8 cellular contexts compared by ENCODE assay signal in genomic region chr20:1844723-1845523, GRCh38. TPM values are rescaled to one million over a fixed set of nuclear protein-coding genes. Genes with fewer than 3 reads are reported as not detected.
A peak's percentile ranks its signal among the peaks of the same experiment; 100 is the strongest.
DNase-seq lines count a peak whose midpoint lies in the region; ATAC-seq and TF ChIP-seq lines count a peak whose summit lies in the region.

No MANE protein-coding gene starts in this region.

- H3K27me3 Mint-ChIP-seq in activated naive CD8-positive, alpha-beta T cell treated with anti-CD3 and anti-CD28 coated beads, Interleukin-2, amount 50 U/mL, for 24 hours, result peaks cover 11% of the 10 kb centered on the region
- H3K27me3 Mint-ChIP-seq in osteocyte (ENCODE audit: unreplicated experiment), result peaks cover 13% of the 10 kb centered on the region

- no peaks in the 10 kb centered on the region for H3K36me3 Mint-ChIP-seq in activated naive CD8-positive, alpha-beta T cell treated with anti-CD3 and anti-CD28 coated beads, Interleukin-2, amount 50 U/mL, for 24 hours (ENCODE audit: low read depth)
- no peaks in the 10 kb centered on the region for H3K36me3 Mint-ChIP-seq in osteocyte (ENCODE audit: unreplicated experiment)

- H3K4me1 Mint-ChIP-seq in activated naive CD8-positive, alpha-beta T cell treated with anti-CD3 and anti-CD28 coated beads, Interleukin-2, amount 50 U/mL, for 24 hours, result peaks cover 26% of the 10 kb centered on the region
- H3K4me1 Mint-ChIP-seq in osteocyte (ENCODE audit: unreplicated experiment), result peaks cover 4% of the 10 kb centered on the region

- H3K27ac Mint-ChIP-seq in activated naive CD8-positive, alpha-beta T cell treated with anti-CD3 and anti-CD28 coated beads, Interleukin-2, amount 50 U/mL, for 24 hours, result peak overlapping the region; percentile 24
- H3K27ac Mint-ChIP-seq in osteocyte (ENCODE audit: unreplicated experiment), result no peak overlapping the region

- H3K27me3 ChIP-seq in mucosa of rectum (ENCODE audit: control insufficient read depth in 2 of 2, insufficient read depth in 2 of 2, low read length in 2 of 2), result no peaks in the 10 kb centered on the region

- no peaks in the 10 kb centered on the region for H3K9me3 ChIP-seq in mucosa of rectum (ENCODE audit: control insufficient read depth in 2 of 2, low read length in 2 of 2)

- H3K4me3 ChIP-seq in mucosa of rectum (ENCODE audit: low read length in 2 of 2), result no peak overlapping the region

- H3K9ac ChIP-seq in mucosa of rectum (ENCODE audit: low read depth in 1 of 2, low read length in 2 of 2), result peak overlapping the region in 1 of 2 donors; percentile 5

- no peak for TF ChIP-seq CTCF in osteocyte (IDR thresholded peaks at IDR 0.05)

- peaks cover 5% of the 10 kb centered on the region for H3K9me3 Mint-ChIP-seq in activated naive CD8-positive, alpha-beta T cell treated with anti-CD3 and anti-CD28 coated beads, Interleukin-2, amount 50 U/mL, for 24 hours
- peaks cover 4% of the 10 kb centered on the region for H3K9me3 Mint-ChIP-seq in osteocyte (ENCODE audit: unreplicated experiment)

- H3K36me3 ChIP-seq in mucosa of rectum (ENCODE audit: control insufficient read depth in 2 of 2, insufficient read depth in 2 of 2, low read length in 2 of 2), result no peaks in the 10 kb centered on the region

- DNase-seq in Daoy (ENCODE audit: low read depth) (peak; percentile 21), kidney tubule cell (ENCODE audit: low spot score) (no peak), osteocyte (ENCODE audit: extremely low spot score, unreplicated experiment) (no peak)
- DNase-seq in activated naive CD8-positive, alpha-beta T cell treated with anti-CD3 and anti-CD28 coated beads, Interleukin-2, amount 50 U/mL, for 24 hours, result peak; percentile 56
- no peak for DNase-seq in effector CD8-positive, alpha-beta T cell (lab: John Stamatoyannopoulos, UW)

- peaks cover 0 to 4% of the 10 kb centered on the region in 2 donors for H3K4me1 ChIP-seq in mucosa of rectum (ENCODE audit: control insufficient read depth in 2 of 2, insufficient read depth in 2 of 2, low read length in 2 of 2)

- H3K27ac ChIP-seq in mucosa of rectum (ENCODE audit: low read depth in 2 of 2, low read length in 2 of 2), result peak overlapping the region; percentile 20 to 25

- peak; percentile 97 for ATAC-seq in GM19463 (IDR thresholded peaks at IDR 0.05; ENCODE audit: unreplicated experiment)
- peak; percentile 92 for ATAC-seq in HG03520 (IDR thresholded peaks at IDR 0.05; ENCODE audit: unreplicated experiment)
- peak; percentile 88 for ATAC-seq in activated naive CD8-positive, alpha-beta T cell treated with anti-CD3 and anti-CD28 coated beads, Interleukin-2, amount 50 U/mL, for 24 hours

- H3K4me3 Mint-ChIP-seq in activated naive CD8-positive, alpha-beta T cell treated with anti-CD3 and anti-CD28 coated beads, Interleukin-2, amount 50 U/mL, for 24 hours, result no peak overlapping the region
- H3K4me3 Mint-ChIP-seq in osteocyte (ENCODE audit: unreplicated experiment), result no peak overlapping the region

RNA-seq across cellular contexts. Expression of gene SIRPA, which starts 50.3 kb away (rescaled TPM):
- 7.2 and 11.5 TPM in 2 replicates for total RNA-seq in Daoy (2014; rRNA removed; shearing (Covaris generic))
- total RNA-seq in osteocyte, result 12.4 and 13.0 TPM in 2 replicates

Comparison
In these comparisons a context has a peak if more than half of its experiments do, and no peak if none do; other contexts are left out.
1. DNase-seq: peak in Daoy (single experiment) and activated naive CD8-positive, alpha-beta T cell treated with anti-CD3 and anti-CD28 coated beads, Interleukin-2, amount 50 U/mL, for 24 hours (single experiment); none in kidney tubule cell (single experiment), effector CD8-positive, alpha-beta T cell (single experiment) and osteocyte (single experiment).
2. Peak in every context shown above with its lines, with median percentiles within 50 percentile points of each other: ATAC-seq.